ENCODE assay signal across 14 cellular contexts in the genomic region with DNA sequence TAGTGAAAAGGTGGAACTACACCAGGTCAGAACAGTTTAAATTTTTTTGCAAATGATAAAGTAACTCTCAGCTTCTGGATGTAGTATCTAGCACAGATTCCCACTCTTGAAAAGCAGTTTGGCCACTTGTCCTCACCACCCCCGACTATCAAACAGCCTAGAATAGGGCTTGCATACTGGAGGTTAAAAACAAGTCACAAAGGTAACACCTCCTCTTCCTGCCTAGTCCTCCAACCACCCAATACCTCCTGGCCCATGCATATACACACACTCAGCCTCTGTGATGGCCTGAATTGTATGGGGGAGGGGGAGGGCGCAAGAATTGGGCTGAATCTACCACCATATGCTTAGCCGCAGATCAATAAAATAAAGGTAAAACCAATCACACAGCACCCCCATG. TPM values are rescaled to one million over a fixed set of nuclear protein-coding genes. Genes with fewer than 3 reads are reported as not detected.
DNase-seq lines count a peak whose midpoint lies in the region; ATAC-seq and TF ChIP-seq lines count a peak whose summit lies in the region.
"Had no signal": no experiment of that assay in that cellular context is flagged by ENCODE, and none has a peak within 500 bp of the region (broad histone marks: within the 10 kb centered on the region; RNA-seq: fewer than 3 reads in every experiment).

No MANE protein-coding gene starts in this region.

- intact Hi-C loops in breast epithelium (cut with DNase I; ENCODE audit: low total_unique reads) = loop anchor here (5.0 kb wide), 1 partner anchor 284 kb away; a partner anchor contains a TSS

- no peaks in the 10 kb centered on the region for H3K27me3 Mint-ChIP-seq in stimulated activated memory B cell treated with anti-CD40 and anti-IgM and Interleukin-4, amounts not matched to agents 10 μg/mL and 1 μg/mL and 100 μg/mL, for 72 hours

- TF ChIP-seq CTCF in breast epithelium (IDR thresholded peaks at IDR 0.05) = no peak

- peak in 1 of 2 donors; percentile 24 for DNase-seq in breast epithelium (ENCODE audit: low spot score in 2 of 2)
- peak; percentile 20 for DNase-seq in left kidney (ENCODE audit: low read depth, low spot score)
- no peak for DNase-seq in NCI-H1436 (lab: John Stamatoyannopoulos, UW)
- DNase-seq in NCI-H2227 (lab: John Stamatoyannopoulos, UW; ENCODE audit: unreplicated experiment) = no peak
- DNase-seq in stimulated activated CD4-positive, alpha-beta T cell treated with anti-CD3 and anti-CD28 coated beads, Interleukin-2, amount 100 ng/mL, for 48 hours = no peak
- DNase-seq: BE2C, DMS53, midbrain, NCI-H2171 treated with DMSO at 0.1 percent for 48 hours had no signal

- peak overlapping the region in 2 of 3 donors; percentile 43 to 66 for H3K4me3 ChIP-seq in breast epithelium
- H3K4me3 ChIP-seq: SK-N-MC had no signal

- H3K4me3 Mint-ChIP-seq in stimulated activated memory B cell treated with anti-CD40 and anti-IgM and Interleukin-4, amounts not matched to agents 10 μg/mL and 1 μg/mL and 100 μg/mL, for 72 hours = no peak overlapping the region
- H3K4me3 Mint-ChIP-seq: activated naive CD4-positive, alpha-beta T cell treated with anti-CD3 and anti-CD28 coated beads, Interleukin-2, amount 50 U/mL, for 24 hours had no signal

- peak overlapping the region; percentile 50 for H3K27ac Mint-ChIP-seq in stimulated activated memory B cell treated with anti-CD40 and anti-IgM and Interleukin-4, amounts not matched to agents 10 μg/mL and 1 μg/mL and 100 μg/mL, for 72 hours
- H3K27ac Mint-ChIP-seq: activated naive CD4-positive, alpha-beta T cell treated with anti-CD3 and anti-CD28 coated beads, Interleukin-2, amount 50 U/mL, for 24 hours had no signal

- H3K27ac ChIP-seq in breast epithelium = peak overlapping the region; percentile 86 to 93
- H3K27ac ChIP-seq: SK-N-MC had no signal

- H3K4me1 Mint-ChIP-seq in stimulated activated memory B cell treated with anti-CD40 and anti-IgM and Interleukin-4, amounts not matched to agents 10 μg/mL and 1 μg/mL and 100 μg/mL, for 72 hours = peaks cover 32% of the 10 kb centered on the region

- H3K27me3 ChIP-seq in breast epithelium = no peaks in the 10 kb centered on the region

- no peaks in the 10 kb centered on the region for H3K9me3 ChIP-seq in breast epithelium
- H3K9me3 ChIP-seq: BE2C had no signal

- ATAC-seq in HG03439 (IDR thresholded peaks at IDR 0.05; ENCODE audit: unreplicated experiment) (peak; percentile 16), GM18907 (IDR thresholded peaks at IDR 0.05; ENCODE audit: unreplicated experiment) (no peak)
- ATAC-seq in stimulated activated memory B cell treated with anti-CD40 and anti-IgM and Interleukin-4, amounts not matched to agents 10 μg/mL and 1 μg/mL and 100 μg/mL, for 72 hours = no peak

- TF ChIP-seq POLR2A in breast epithelium (IDR thresholded peaks at IDR 0.05) = no peak

- H3K4me1 ChIP-seq in breast epithelium = no peaks in the 10 kb centered on the region
- H3K4me1 ChIP-seq: BE2C had no signal

- H3K9me3 Mint-ChIP-seq in stimulated activated memory B cell treated with anti-CD40 and anti-IgM and Interleukin-4, amounts not matched to agents 10 μg/mL and 1 μg/mL and 100 μg/mL, for 72 hours = no peaks in the 10 kb centered on the region
- H3K9me3 Mint-ChIP-seq: activated naive CD4-positive, alpha-beta T cell treated with anti-CD3 and anti-CD28 coated beads, Interleukin-2, amount 50 U/mL, for 24 hours had no signal

- no peaks in the 10 kb centered on the region for H3K36me3 ChIP-seq in breast epithelium
- H3K36me3 ChIP-seq: BE2C had no signal

- peaks cover 2% of the 10 kb centered on the region for H3K36me3 Mint-ChIP-seq in stimulated activated memory B cell treated with anti-CD40 and anti-IgM and Interleukin-4, amounts not matched to agents 10 μg/mL and 1 μg/mL and 100 μg/mL, for 72 hours
- H3K36me3 Mint-ChIP-seq: activated naive CD4-positive, alpha-beta T cell treated with anti-CD3 and anti-CD28 coated beads, Interleukin-2, amount 50 U/mL, for 24 hours had no signal

RNA-seq across cellular contexts. Expression of a gene that starts 5.7 kb away (rescaled TPM):
- total RNA-seq in breast epithelium = 10 to 100 TPM; 26.5 to 46.5 (median 35.7) TPM
